ENCODE assay signal across 1 cellular context in genomic region chr2:174585111-174585510, GRCh38.
TF ChIP-seq lines count a peak whose summit lies in the region.

No MANE protein-coding gene starts in this region.

TF ChIP-seq in WTC11, 78 proteins besides CTCF, POLR2A, EP300 and RAD21 (continued from another document):
- TF ChIP-seq AR (CRISPR knock-in tag; IDR thresholded peaks at IDR 0.05) (no peak), CBFB (CRISPR knock-in tag; IDR thresholded peaks at IDR 0.05; ENCODE audit: low read depth) (no peak), FOXK1 (CRISPR knock-in tag; IDR thresholded peaks at IDR 0.05) (no peak), ATF3 (CRISPR knock-in tag; conservative IDR thresholded peaks at IDR 0.05) (no peak), CDX4 (CRISPR knock-in tag; IDR thresholded peaks at IDR 0.05; ENCODE audit: borderline replicate concordance) (no peak), NR3C1 (CRISPR knock-in tag; conservative IDR thresholded peaks at IDR 0.05; ENCODE audit: low read depth) (no peak)
